Comparison of ENCODE assay signal across 1 cellular context in genomic region chr12:104547239-104547638, GRCh38.
TF ChIP-seq lines count a peak whose summit lies in the region.

No MANE protein-coding gene starts in this region.

TF ChIP-seq in WTC11, 78 proteins besides CTCF, POLR2A, EP300 and RAD21 (continued from another document):
- TF ChIP-seq, protein P1, sequence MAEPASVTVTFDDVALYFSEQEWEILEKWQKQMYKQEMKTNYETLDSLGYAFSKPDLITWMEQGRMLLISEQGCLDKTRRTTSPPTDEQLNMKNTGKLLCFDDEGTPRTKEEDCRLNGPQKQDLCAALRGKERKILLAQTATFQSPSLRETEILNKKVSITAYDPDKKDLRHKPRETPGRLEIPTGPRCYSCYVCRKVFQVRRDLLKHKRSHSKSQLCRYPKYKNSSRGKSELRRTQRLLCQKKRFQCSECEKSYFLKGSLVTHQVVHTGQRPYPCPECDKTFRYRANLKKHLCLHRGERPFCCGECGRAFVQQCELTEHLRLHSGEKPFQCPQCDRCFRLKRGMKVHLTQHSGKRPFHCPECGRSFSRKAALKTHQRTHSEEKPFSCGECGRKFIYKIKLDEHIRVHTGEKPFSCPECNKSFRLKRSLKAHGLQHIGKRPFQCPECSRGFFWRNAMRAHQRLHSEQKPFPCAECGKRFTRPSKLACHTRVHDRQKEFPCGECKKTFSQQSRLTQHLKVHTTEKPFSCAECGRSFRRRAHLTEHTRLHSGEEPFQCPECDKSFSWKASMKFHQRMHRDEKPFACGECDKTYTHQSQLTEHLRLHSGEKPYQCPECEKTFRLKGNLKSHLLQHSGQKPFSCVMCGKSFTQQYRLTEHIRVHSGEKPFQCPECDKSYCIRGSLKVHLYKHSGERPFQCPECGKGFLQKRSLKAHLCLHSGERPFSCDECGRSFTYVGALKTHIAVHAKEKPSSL (CRISPR knock-in tag; conservative IDR thresholded peaks at IDR 0.05): no peak
- TF ChIP-seq ZNF671 (CRISPR knock-in tag; IDR thresholded peaks at IDR 0.05): no peak
